Comparison of ENCODE assay signal across 14 cellular contexts in the genomic region with DNA sequence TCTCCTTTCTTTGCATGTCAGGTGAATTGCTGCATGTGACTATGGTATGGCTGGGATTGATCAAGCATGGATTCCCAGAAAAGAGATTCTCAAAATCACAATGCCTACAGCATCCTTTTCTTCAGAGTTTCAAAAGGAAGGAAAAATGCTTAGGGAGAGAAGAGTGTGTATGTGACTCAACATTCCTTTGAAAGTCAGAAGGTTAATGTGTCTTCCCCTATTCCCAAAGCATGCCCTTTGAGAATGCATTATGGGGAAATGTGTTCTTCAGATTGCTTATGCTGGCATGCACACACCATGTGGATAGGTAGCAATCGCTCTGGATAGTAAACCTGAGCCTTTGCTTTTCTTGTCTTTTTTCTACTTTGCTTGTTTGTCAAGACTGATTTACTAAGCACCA.
A peak's percentile ranks its signal among the peaks of the same experiment; 100 is the strongest.
DNase-seq lines count a peak whose midpoint lies in the region; ATAC-seq and TF ChIP-seq lines count a peak whose summit lies in the region.
"Had no signal": no experiment of that assay in that cellular context is flagged by ENCODE, and none has a peak within 500 bp of the region (broad histone marks: within the 10 kb centered on the region; RNA-seq: fewer than 3 reads in every experiment).

No MANE protein-coding gene starts in this region.

- TF ChIP-seq CTCF in natural killer cell (IDR thresholded peaks at IDR 0.05) = no peak
- no peak for TF ChIP-seq CTCF in WTC11 (IDR thresholded peaks at IDR 0.05)
- TF ChIP-seq CTCF in fibroblast of villous mesenchyme (IDR thresholded peaks at IDR 0.05; ENCODE audit: insufficient read depth, low read depth, low read length) = no peak
- no peak for TF ChIP-seq CTCF in type B pancreatic cell (conservative IDR thresholded peaks at IDR 0.05)
- TF ChIP-seq CTCF in GM20000 (IDR thresholded peaks at IDR 0.05; ENCODE audit: extremely low read depth, missing control alignments) = no peak

- H3K9me3 Mint-ChIP-seq in natural killer cell (no peaks in the 10 kb centered on the region), WTC11 (no peaks in the 10 kb centered on the region), type B pancreatic cell (no peaks in the 10 kb centered on the region)
- no peaks in the 10 kb centered on the region for H3K9me3 Mint-ChIP-seq in natural killer cell treated with Interleukin-12 subunit alpha and Interleukin-12 subunit beta and Interleukin-15 and Interleukin-18, amount 100 ng/mL, for 72 hours
- H3K9me3 Mint-ChIP-seq: activated CD4-positive, alpha-beta T cell treated with anti-CD3 and anti-CD28 coated beads, Interleukin-2, amount 10 ng/mL, durations not matched to agents 7 days and 5 days had no signal

- peak overlapping the region; percentile 19 for H3K4me3 ChIP-seq in fibroblast of villous mesenchyme (ENCODE audit: low read depth, low read length)
- H3K4me3 ChIP-seq: K562, SJSA1, thoracic aorta had no signal

- POLR2A ChIA-PET in WTC11 (lab: Charles Lee) = no interaction called here

- no peaks in the 10 kb centered on the region for H3K27me3 Mint-ChIP-seq in natural killer cell (ENCODE audit: low read depth in 2 of 2)
- H3K27me3 Mint-ChIP-seq in natural killer cell treated with Interleukin-12 subunit alpha and Interleukin-12 subunit beta and Interleukin-15 and Interleukin-18, amount 100 ng/mL, for 72 hours = no peaks in the 10 kb centered on the region
- H3K27me3 Mint-ChIP-seq in WTC11 (ENCODE audit: low read depth) = no peaks in the 10 kb centered on the region
- no peaks in the 10 kb centered on the region for H3K27me3 Mint-ChIP-seq in type B pancreatic cell
- H3K27me3 Mint-ChIP-seq: activated CD4-positive, alpha-beta T cell treated with anti-CD3 and anti-CD28 coated beads, Interleukin-2, amount 10 ng/mL, durations not matched to agents 7 days and 5 days had no signal

- CTCF ChIA-PET in WTC11 (lab: Charles Lee) = no interaction called here

- H3K36me3 Mint-ChIP-seq in natural killer cell = no peaks in the 10 kb centered on the region
- peaks cover 6% of the 10 kb centered on the region for H3K36me3 Mint-ChIP-seq in natural killer cell treated with Interleukin-12 subunit alpha and Interleukin-12 subunit beta and Interleukin-15 and Interleukin-18, amount 100 ng/mL, for 72 hours
- peaks cover 32% of the 10 kb centered on the region for H3K36me3 Mint-ChIP-seq in WTC11
- peaks cover 24% of the 10 kb centered on the region for H3K36me3 Mint-ChIP-seq in type B pancreatic cell

- ATAC-seq in natural killer cell = no peak
- no peak for ATAC-seq in natural killer cell treated with Interleukin-12 subunit alpha and Interleukin-12 subunit beta and Interleukin-15 and Interleukin-18, amount 100 ng/mL, for 72 hours
- ATAC-seq in WTC11 = no peak

- no peak for DNase-seq in natural killer cell
- no peak for DNase-seq in natural killer cell treated with Interleukin-12 subunit alpha and Interleukin-12 subunit beta and Interleukin-15 and Interleukin-18, amount 100 ng/mL, for 72 hours (ENCODE audit: low spot score)
- no peak for DNase-seq in WTC11 (ENCODE audit: low spot score)
- DNase-seq in fibroblast of villous mesenchyme (ENCODE audit: low read depth) = peak; percentile 87
- no peak for DNase-seq in type B pancreatic cell (ENCODE audit: extremely low spot score, unreplicated experiment)
- DNase-seq in C1 segment of cervical spinal cord (lab: John Stamatoyannopoulos, UW) = no peak
- DNase-seq in KG1 (lab: John Stamatoyannopoulos, UW) = no peak
- no peak for DNase-seq in GM20000 (ENCODE audit: low spot score)
- DNase-seq: activated CD4-positive, alpha-beta T cell treated with anti-CD3 and anti-CD28 coated beads, Interleukin-2, amount 10 ng/mL, durations not matched to agents 7 days and 5 days; activated naive CD4-positive, alpha-beta T cell treated with anti-CD3 and anti-CD28 coated beads, Interleukin-2, amount 50 U/mL, for 16 hours; AML-193 had no signal

- peaks cover 29 to 35% of the 10 kb centered on the region in 2 donors for H3K4me1 Mint-ChIP-seq in natural killer cell
- peaks cover 16 to 25% of the 10 kb centered on the region in 2 donors for H3K4me1 Mint-ChIP-seq in natural killer cell treated with Interleukin-12 subunit alpha and Interleukin-12 subunit beta and Interleukin-15 and Interleukin-18, amount 100 ng/mL, for 72 hours (ENCODE audit: low read depth in 2 of 2)
- peaks cover 18% of the 10 kb centered on the region for H3K4me1 Mint-ChIP-seq in WTC11
- H3K4me1 Mint-ChIP-seq in type B pancreatic cell (ENCODE audit: unreplicated experiment) = peaks cover 10% of the 10 kb centered on the region

- H3K4me3 Mint-ChIP-seq in natural killer cell (peak overlapping the region; percentile 59), WTC11 (no peak overlapping the region), type B pancreatic cell (peak overlapping the region; percentile 71)
- no peak overlapping the region for H3K4me3 Mint-ChIP-seq in natural killer cell treated with Interleukin-12 subunit alpha and Interleukin-12 subunit beta and Interleukin-15 and Interleukin-18, amount 100 ng/mL, for 72 hours
- H3K4me3 Mint-ChIP-seq: activated CD4-positive, alpha-beta T cell treated with anti-CD3 and anti-CD28 coated beads, Interleukin-2, amount 10 ng/mL, durations not matched to agents 7 days and 5 days had no signal

- H3K27ac Mint-ChIP-seq in natural killer cell (peak overlapping the region; percentile 41 to 47), WTC11 (peak overlapping the region; percentile 86), type B pancreatic cell (peak overlapping the region; percentile 86)
- H3K27ac Mint-ChIP-seq in natural killer cell treated with Interleukin-12 subunit alpha and Interleukin-12 subunit beta and Interleukin-15 and Interleukin-18, amount 100 ng/mL, for 72 hours = no peak overlapping the region

- intact Hi-C loops in natural killer cell (cut with micrococcal nuclease) = no loop called here

TF ChIP-seq in WTC11, 78 proteins besides CTCF, POLR2A, EP300 and RAD21:
- TF ChIP-seq, protein P1, sequence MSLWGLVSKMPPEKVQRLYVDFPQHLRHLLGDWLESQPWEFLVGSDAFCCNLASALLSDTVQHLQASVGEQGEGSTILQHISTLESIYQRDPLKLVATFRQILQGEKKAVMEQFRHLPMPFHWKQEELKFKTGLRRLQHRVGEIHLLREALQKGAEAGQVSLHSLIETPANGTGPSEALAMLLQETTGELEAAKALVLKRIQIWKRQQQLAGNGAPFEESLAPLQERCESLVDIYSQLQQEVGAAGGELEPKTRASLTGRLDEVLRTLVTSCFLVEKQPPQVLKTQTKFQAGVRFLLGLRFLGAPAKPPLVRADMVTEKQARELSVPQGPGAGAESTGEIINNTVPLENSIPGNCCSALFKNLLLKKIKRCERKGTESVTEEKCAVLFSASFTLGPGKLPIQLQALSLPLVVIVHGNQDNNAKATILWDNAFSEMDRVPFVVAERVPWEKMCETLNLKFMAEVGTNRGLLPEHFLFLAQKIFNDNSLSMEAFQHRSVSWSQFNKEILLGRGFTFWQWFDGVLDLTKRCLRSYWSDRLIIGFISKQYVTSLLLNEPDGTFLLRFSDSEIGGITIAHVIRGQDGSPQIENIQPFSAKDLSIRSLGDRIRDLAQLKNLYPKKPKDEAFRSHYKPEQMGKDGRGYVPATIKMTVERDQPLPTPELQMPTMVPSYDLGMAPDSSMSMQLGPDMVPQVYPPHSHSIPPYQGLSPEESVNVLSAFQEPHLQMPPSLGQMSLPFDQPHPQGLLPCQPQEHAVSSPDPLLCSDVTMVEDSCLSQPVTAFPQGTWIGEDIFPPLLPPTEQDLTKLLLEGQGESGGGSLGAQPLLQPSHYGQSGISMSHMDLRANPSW (CRISPR knock-in tag; conservative IDR thresholded peaks at IDR 0.05; ENCODE audit: low read depth) = no peak
- TF ChIP-seq, protein P2, sequence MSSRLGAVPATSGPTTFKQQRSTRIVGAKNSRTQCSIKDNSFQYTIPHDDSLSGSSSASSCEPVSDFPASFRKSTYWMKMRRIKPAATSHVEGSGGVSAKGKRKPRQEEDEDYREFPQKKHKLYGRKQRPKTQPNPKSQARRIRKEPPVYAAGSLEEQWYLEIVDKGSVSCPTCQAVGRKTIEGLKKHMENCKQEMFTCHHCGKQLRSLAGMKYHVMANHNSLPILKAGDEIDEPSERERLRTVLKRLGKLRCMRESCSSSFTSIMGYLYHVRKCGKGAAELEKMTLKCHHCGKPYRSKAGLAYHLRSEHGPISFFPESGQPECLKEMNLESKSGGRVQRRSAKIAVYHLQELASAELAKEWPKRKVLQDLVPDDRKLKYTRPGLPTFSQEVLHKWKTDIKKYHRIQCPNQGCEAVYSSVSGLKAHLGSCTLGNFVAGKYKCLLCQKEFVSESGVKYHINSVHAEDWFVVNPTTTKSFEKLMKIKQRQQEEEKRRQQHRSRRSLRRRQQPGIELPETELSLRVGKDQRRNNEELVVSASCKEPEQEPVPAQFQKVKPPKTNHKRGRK (CRISPR knock-in tag; IDR thresholded peaks at IDR 0.05; ENCODE audit: borderline replicate concordance) = no peak
- TF ChIP-seq, protein P3, sequence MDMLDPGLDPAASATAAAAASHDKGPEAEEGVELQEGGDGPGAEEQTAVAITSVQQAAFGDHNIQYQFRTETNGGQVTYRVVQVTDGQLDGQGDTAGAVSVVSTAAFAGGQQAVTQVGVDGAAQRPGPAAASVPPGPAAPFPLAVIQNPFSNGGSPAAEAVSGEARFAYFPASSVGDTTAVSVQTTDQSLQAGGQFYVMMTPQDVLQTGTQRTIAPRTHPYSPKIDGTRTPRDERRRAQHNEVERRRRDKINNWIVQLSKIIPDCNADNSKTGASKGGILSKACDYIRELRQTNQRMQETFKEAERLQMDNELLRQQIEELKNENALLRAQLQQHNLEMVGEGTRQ (CRISPR knock-in tag; IDR thresholded peaks at IDR 0.05) = no peak
- TF ChIP-seq NFYB (CRISPR knock-in tag; conservative IDR thresholded peaks at IDR 0.05; ENCODE audit: low read depth) (no peak), ZNF263 (CRISPR knock-in tag; IDR thresholded peaks at IDR 0.05; ENCODE audit: low read depth) (no peak)
TF ChIP-seq in WTC11: peak in this region for 0.

Comparison
In these comparisons a context has a peak if more than half of its experiments do, and no peak if none do; other contexts are left out.
1. H3K27ac Mint-ChIP-seq: peak in natural killer cell (2 of 2), WTC11 (single experiment) and type B pancreatic cell (single experiment); none in natural killer cell treated with Interleukin-12 subunit alpha and Interleukin-12 subunit beta and Interleukin-15 and Interleukin-18, amount 100 ng/mL, for 72 hours (0 of 2).
2. H3K4me3 Mint-ChIP-seq: peak in natural killer cell (single experiment) and type B pancreatic cell (single experiment); none in natural killer cell treated with Interleukin-12 subunit alpha and Interleukin-12 subunit beta and Interleukin-15 and Interleukin-18, amount 100 ng/mL, for 72 hours (single experiment) and WTC11 (single experiment).